Comparison of ENCODE assay signal across 1 cellular context in genomic region chr1:56577859-56578663, GRCh38.
TF ChIP-seq lines count a peak whose summit lies in the region.

No MANE protein-coding gene starts in this region.

TF ChIP-seq in HEK293, 187 proteins besides CTCF, POLR2A, EP300 and RAD21 (continued from another document and continues in another):
- TF ChIP-seq PRDM10 (tag by site-specific recombination; IDR thresholded peaks at IDR 0.05) (peak; percentile 97), ZNF600 (tag by site-specific recombination; IDR thresholded peaks at IDR 0.05) (no peak), ZFP37 (tag by site-specific recombination; IDR thresholded peaks at IDR 0.05) (no peak), ZBTB17 (tag by site-specific recombination; IDR thresholded peaks at IDR 0.05) (0 out of 2 replicates have a peak, but pooled peaks have one; percentile 18), AEBP2 (tag by site-specific recombination; IDR thresholded peaks at IDR 0.05; ENCODE audit: borderline replicate concordance) (no peak), ZNF23 (tag by site-specific recombination; IDR thresholded peaks at IDR 0.05; ENCODE audit: borderline replicate concordance) (no peak), ZNF561 (tag by site-specific recombination; IDR thresholded peaks at IDR 0.05; ENCODE audit: borderline replicate concordance) (no peak), ZNF639 (tag by site-specific recombination; IDR thresholded peaks at IDR 0.05) (no peak), BCL11A (tag by site-specific recombination; IDR thresholded peaks at IDR 0.05; ENCODE audit: low read depth) (no peak), ZBTB1 (tag by site-specific recombination; IDR thresholded peaks at IDR 0.05) (no peak), ZNF433 (tag by site-specific recombination; IDR thresholded peaks at IDR 0.05; ENCODE audit: low read depth) (no peak), ZNF174 (tag by site-specific recombination; IDR thresholded peaks at IDR 0.05) (no peak), ZNF292 (tag by site-specific recombination; IDR thresholded peaks at IDR 0.05; ENCODE audit: borderline replicate concordance, low read depth) (no peak), YY2 (tag by site-specific recombination; IDR thresholded peaks at IDR 0.05) (no peak), ZBTB6 (tag by site-specific recombination; IDR thresholded peaks at IDR 0.05) (peak; percentile 95), ZSCAN30 (tag by site-specific recombination; IDR thresholded peaks at IDR 0.05) (no peak; the same call in 1 of the 2 replicates), ZBTB21 (tag by site-specific recombination; IDR thresholded peaks at IDR 0.05) (no peak), KLF7 (tag by site-specific recombination; IDR thresholded peaks at IDR 0.05; ENCODE audit: borderline replicate concordance) (no peak), ZNF214 (tag by site-specific recombination; IDR thresholded peaks at IDR 0.05; ENCODE audit: borderline replicate concordance) (no peak), ZNF610 (tag by site-specific recombination; IDR thresholded peaks at IDR 0.05; ENCODE audit: borderline replicate concordance) (no peak), ZNF580 (tag by site-specific recombination; IDR thresholded peaks at IDR 0.05) (peak; percentile 80), GLI2 (tag by site-specific recombination; IDR thresholded peaks at IDR 0.05; ENCODE audit: borderline replicate concordance, low read depth) (no peak), ZNF521 (tag by site-specific recombination; IDR thresholded peaks at IDR 0.05) (no peak), ZBTB10 (tag by site-specific recombination; IDR thresholded peaks at IDR 0.05) (no peak), ZNF785 (tag by site-specific recombination; IDR thresholded peaks at IDR 0.05) (no peak), ZNF341 (tag by site-specific recombination; IDR thresholded peaks at IDR 0.05; ENCODE audit: low read depth) (no peak), ZBTB44 (tag by site-specific recombination; IDR thresholded peaks at IDR 0.05) (no peak), ZNF155 (tag by site-specific recombination; IDR thresholded peaks at IDR 0.05) (no peak), ZNF391 (tag by site-specific recombination; IDR thresholded peaks at IDR 0.05; ENCODE audit: borderline replicate concordance, low read depth) (0 out of 2 replicates have a peak, but pooled peaks have one; percentile 27), BCL11B (tag by site-specific recombination; IDR thresholded peaks at IDR 0.05; ENCODE audit: low read depth) (no peak), ZNF398 (tag by site-specific recombination; IDR thresholded peaks at IDR 0.05) (no peak), ZNF184 (tag by site-specific recombination; IDR thresholded peaks at IDR 0.05) (no peak), ZNF2 (tag by site-specific recombination; IDR thresholded peaks at IDR 0.05) (peak; percentile 71), MZF1 (tag by site-specific recombination; IDR thresholded peaks at IDR 0.05; ENCODE audit: borderline replicate concordance) (no peak), ZXDB (tag by site-specific recombination; IDR thresholded peaks at IDR 0.05) (peak; percentile 50; the same call in 1 of the 2 replicates), ZBTB11 (tag by site-specific recombination; conservative IDR thresholded peaks at IDR 0.05; ENCODE audit: low read depth) (no peak), ZNF138 (tag by site-specific recombination; IDR thresholded peaks at IDR 0.05; ENCODE audit: borderline replicate concordance) (no peak), ZNF280D (tag by site-specific recombination; IDR thresholded peaks at IDR 0.05) (no peak)
